8 cellular contexts compared by ENCODE assay signal in the genomic region with DNA sequence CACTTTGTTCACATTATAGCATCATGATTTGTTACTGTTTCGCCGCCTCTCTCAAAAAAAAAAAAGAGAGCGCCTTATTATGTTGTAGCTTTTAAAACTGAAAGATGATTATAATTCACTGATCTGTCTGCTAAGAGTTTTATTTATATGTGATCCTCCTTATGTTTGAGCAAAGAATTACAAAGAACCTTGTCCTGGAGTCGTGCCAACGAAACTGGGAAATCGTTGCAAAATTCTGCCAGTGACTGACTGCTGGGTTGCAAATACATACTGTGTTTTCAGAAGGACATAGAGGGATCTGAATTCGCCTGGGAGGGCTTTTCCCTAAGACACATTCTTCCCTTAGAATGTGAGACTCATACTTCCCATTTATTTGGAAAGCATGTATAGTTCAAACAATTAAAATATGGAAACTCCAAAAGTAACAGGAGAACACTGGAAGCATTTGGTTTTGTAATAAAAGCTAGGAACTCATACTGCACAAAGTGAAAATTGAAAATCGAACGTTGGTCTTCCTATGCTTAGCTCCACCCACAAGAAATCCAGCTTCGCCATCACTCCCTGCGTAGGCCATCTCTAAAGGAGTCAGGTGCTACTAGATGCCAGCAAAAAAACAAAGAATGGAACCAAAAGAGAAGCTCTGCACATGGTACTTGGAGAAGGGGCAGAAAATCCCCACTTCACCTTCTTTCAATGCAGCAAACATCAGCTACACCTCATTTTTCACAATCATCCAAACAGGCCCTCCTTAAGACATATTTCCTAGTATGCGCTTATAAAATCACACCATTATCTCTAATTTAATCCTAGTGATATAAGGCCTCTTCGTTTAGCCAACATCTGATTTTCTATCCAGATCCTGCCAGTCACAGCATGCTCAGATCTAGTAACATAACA. TPM values are rescaled to one million over a fixed set of nuclear protein-coding genes. Genes with fewer than 3 reads are reported as not detected.
DNase-seq lines count a peak whose midpoint lies in the region; ATAC-seq, FAIRE-seq and TF ChIP-seq lines count a peak whose summit lies in the region.
"Not testable (repeated sequence)": the region's sequence is repeated elsewhere in the genome, so short reads cannot be mapped to it uniquely, and the experiment has no call there.

No MANE protein-coding gene starts in this region.

- H3K79me2 ChIP-seq in endothelial cell of umbilical vein (ENCODE audit: control insufficient read depth, insufficient read depth, low read length) = peaks cover 18% of the 10 kb centered on the region

- POLR2A ChIA-PET in CD4-positive, alpha-beta T cell (lab: Charles Lee) = interaction anchor here (0.6 to 7.6 kb wide), 17 partner anchors 10 to 320 kb away, joined by 3 to 111 read pairs (median 6); no protein-coding TSS in a partner anchor
- POLR2A ChIA-PET in endothelial cell of umbilical vein (lab: Charles Lee) = interaction anchor here (0.7 kb wide), 1 partner anchor 305 kb away, joined by 5 read pairs; no protein-coding TSS in a partner anchor

- H2AFZ ChIP-seq in endothelial cell of umbilical vein (ENCODE audit: low read depth, low read length) = peak overlapping the region; percentile 42

- H3K4me3 ChIP-seq in LNCaP clone FGC (ENCODE audit: low read depth, low read length) (peak overlapping the region; percentile 55), kidney epithelial cell (ENCODE audit: low read depth, low read length) (peak overlapping the region; percentile 31)
- H3K4me3 ChIP-seq in endothelial cell of umbilical vein (replicated peaks in 1 of 3; ENCODE audit: insufficient read depth in 1 of 3, low read depth in 1 of 3, low read length in 3 of 3) = not testable (repeated sequence)

- dilution Hi-C loops in endothelial cell of umbilical vein (cut with MboI; ENCODE audit: extremely low pct_ligation_motif_present, low sequenced_read_pairs) = loop anchor here (25.0 kb wide), 1 partner anchor 341 kb away; no protein-coding TSS in a partner anchor

- H3K9me1 ChIP-seq in endothelial cell of umbilical vein (replicated peaks; ENCODE audit: control insufficient read depth, extremely low read depth, insufficient read depth, low read length) = not testable (repeated sequence)

- H3K27me3 ChIP-seq in CD4-positive, alpha-beta T cell (ENCODE audit: control insufficient read depth, insufficient read depth, low read length); endothelial cell of umbilical vein (ENCODE audit: control insufficient read depth in 2 of 2, insufficient read depth in 2 of 2, low read length in 2 of 2); kidney epithelial cell (ENCODE audit: control insufficient read depth, insufficient read depth, low read length): not testable (repeated sequence)

- peak overlapping the region; percentile 81 for H3K4me3 Mint-ChIP-seq in CD4-positive, alpha-beta T cell
- H3K4me3 Mint-ChIP-seq in T-helper 1 cell treated with Interleukin-12 subunit alpha and Interleukin-12 subunit beta and Interleukin-4 antibody, amounts not matched to agents 30 μg/mL and 1 μg/mL, for 36 hours = peak overlapping the region; percentile 72
- peak overlapping the region; percentile 78 for H3K4me3 Mint-ChIP-seq in activated naive CD8-positive, alpha-beta T cell treated with anti-CD3 and anti-CD28 coated beads, Interleukin-2, amount 50 U/mL, for 24 hours
- peak overlapping the region; percentile 76 for H3K4me3 Mint-ChIP-seq in neural crest cell

- peak overlapping the region; percentile 26 for H3K27ac ChIP-seq in CD4-positive, alpha-beta T cell (ENCODE audit: low read depth, low read length)
- not testable (repeated sequence) for H3K27ac ChIP-seq in endothelial cell of umbilical vein (ENCODE audit: insufficient read depth, low read depth, low read length)
- peak overlapping the region; percentile 32 for H3K27ac ChIP-seq in substantia nigra (ENCODE audit: low read depth, low read length, poor library complexity, severe bottlenecking)

- peak; percentile 35 for FAIRE-seq in endothelial cell of umbilical vein (lab: Jason Lieb, UNC)

- peaks cover 26% of the 10 kb centered on the region for H3K4me1 ChIP-seq in endothelial cell of umbilical vein (ENCODE audit: control insufficient read depth, extremely low read depth, insufficient read depth, low read length)

- peaks cover 71% of the 10 kb centered on the region for H3K4me1 Mint-ChIP-seq in CD4-positive, alpha-beta T cell (ENCODE audit: low read depth)
- peaks cover 49% of the 10 kb centered on the region for H3K4me1 Mint-ChIP-seq in T-helper 1 cell treated with Interleukin-12 subunit alpha and Interleukin-12 subunit beta and Interleukin-4 antibody, amounts not matched to agents 30 μg/mL and 1 μg/mL, for 36 hours (ENCODE audit: low read depth)
- H3K4me1 Mint-ChIP-seq in activated naive CD8-positive, alpha-beta T cell treated with anti-CD3 and anti-CD28 coated beads, Interleukin-2, amount 50 U/mL, for 24 hours = peaks cover 57% of the 10 kb centered on the region
- H3K4me1 Mint-ChIP-seq in neural crest cell = peaks cover 37% of the 10 kb centered on the region

- not testable (repeated sequence) for H3K9me3 ChIP-seq in CD4-positive, alpha-beta T cell (ENCODE audit: control insufficient read depth, low read length); endothelial cell of umbilical vein (replicated peaks; ENCODE audit: control insufficient read depth, insufficient read depth, low read length)

- TF ChIP-seq POLR2A in endothelial cell of umbilical vein (IDR thresholded peaks at IDR 0.05; ENCODE audit: low read depth, low read length) = not testable (repeated sequence)

- peak overlapping the region; percentile 95 for H3K27ac Mint-ChIP-seq in CD4-positive, alpha-beta T cell
- H3K27ac Mint-ChIP-seq in T-helper 1 cell treated with Interleukin-12 subunit alpha and Interleukin-12 subunit beta and Interleukin-4 antibody, amounts not matched to agents 30 μg/mL and 1 μg/mL, for 36 hours = peak overlapping the region; percentile 90
- peak overlapping the region; percentile 86 for H3K27ac Mint-ChIP-seq in activated naive CD8-positive, alpha-beta T cell treated with anti-CD3 and anti-CD28 coated beads, Interleukin-2, amount 50 U/mL, for 24 hours
- H3K27ac Mint-ChIP-seq in neural crest cell (ENCODE audit: unreplicated experiment) = peak overlapping the region; percentile 32

- intact Hi-C loops in CD4-positive, alpha-beta T cell (cut with DNase I, micrococcal nuclease) = loop anchor here in 1 of 2 experiments (5.0 kb wide), 2 partner anchors 151 to 276 kb away; no protein-coding TSS in a partner anchor
- intact Hi-C loops in endothelial cell of umbilical vein (cut with micrococcal nuclease) = loop anchor here (1.0 kb wide), 2 partner anchors 10 to 13 kb away; no protein-coding TSS in a partner anchor

- H4K20me1 ChIP-seq in endothelial cell of umbilical vein (replicated peaks; ENCODE audit: control insufficient read depth, extremely low read depth, insufficient read depth, low read length) = not testable (repeated sequence)

- BruUV-seq in endothelial cell of umbilical vein (replicated peaks; lab: Mats Ljungman, UMichigan) = not testable (repeated sequence)

- peak overlapping the region; percentile 21 for H3K4me2 ChIP-seq in endothelial cell of umbilical vein (ENCODE audit: insufficient read depth, low read length)

- not testable (repeated sequence) for ATAC-seq in CD4-positive, alpha-beta T cell (ENCODE audit: poor library complexity); activated naive CD8-positive, alpha-beta T cell treated with anti-CD3 and anti-CD28 coated beads, Interleukin-2, amount 50 U/mL, for 24 hours

- peak in 1 of 10 experiments; percentile 29 for DNase-seq in CD4-positive, alpha-beta T cell
- DNase-seq in LNCaP clone FGC (ENCODE audit: low read depth); activated naive CD8-positive, alpha-beta T cell treated with anti-CD3 and anti-CD28 coated beads, Interleukin-2, amount 50 U/mL, for 24 hours; kidney epithelial cell (ENCODE audit: low read depth); neural crest cell (ENCODE audit: low read depth, low spot score); substantia nigra (lab: John Stamatoyannopoulos, UW): not testable (repeated sequence)
- DNase-seq in endothelial cell of umbilical vein (ENCODE audit: low read depth, low spot score) = peak; percentile 36

- H3K9ac ChIP-seq in endothelial cell of umbilical vein (replicated peaks; ENCODE audit: extremely low read depth, insufficient read depth, low read length) = not testable (repeated sequence)

- CTCF ChIA-PET in CD4-positive, alpha-beta T cell (lab: Charles Lee) = interaction anchor here (0.7 to 1.4 kb wide), 3 partner anchors 14 to 46 kb away, joined by 3 to 4 read pairs (median 4); no protein-coding TSS in a partner anchor
- CTCF ChIA-PET in endothelial cell of umbilical vein (lab: Charles Lee) = interaction anchor here (0.9 kb wide), 1 partner anchor 319 kb away, joined by 4 read pairs; no protein-coding TSS in a partner anchor

- H3K27me3 Mint-ChIP-seq in CD4-positive, alpha-beta T cell; T-helper 1 cell treated with Interleukin-12 subunit alpha and Interleukin-12 subunit beta and Interleukin-4 antibody, amounts not matched to agents 30 μg/mL and 1 μg/mL, for 36 hours (ENCODE audit: low read depth); activated naive CD8-positive, alpha-beta T cell treated with anti-CD3 and anti-CD28 coated beads, Interleukin-2, amount 50 U/mL, for 24 hours; neural crest cell (ENCODE audit: low read depth): not testable (repeated sequence)

- not testable (repeated sequence) for H3K36me3 ChIP-seq in endothelial cell of umbilical vein (ENCODE audit: control insufficient read depth in 2 of 2, extremely low read depth in 1 of 2, insufficient read depth in 2 of 2, low read length in 2 of 2); kidney epithelial cell (ENCODE audit: control insufficient read depth, insufficient read depth, low read length)

- not testable (repeated sequence) for TF ChIP-seq CTCF in CD4-positive, alpha-beta T cell (IDR thresholded peaks at IDR 0.05); LNCaP clone FGC (IDR thresholded peaks at IDR 0.05; ENCODE audit: control insufficient read depth, extremely low read depth, insufficient read depth); endothelial cell of umbilical vein (IDR thresholded peaks at IDR 0.05; ENCODE audit: extremely low read depth in 1 of 2, insufficient read depth in 1 of 2, low read depth in 1 of 2, low read length in 2 of 2); kidney epithelial cell (IDR thresholded peaks at IDR 0.05; ENCODE audit: insufficient read depth, low read length, poor library complexity, severe bottlenecking); neural crest cell (conservative IDR thresholded peaks at IDR 0.05)

- H3K9me3 Mint-ChIP-seq in CD4-positive, alpha-beta T cell; T-helper 1 cell treated with Interleukin-12 subunit alpha and Interleukin-12 subunit beta and Interleukin-4 antibody, amounts not matched to agents 30 μg/mL and 1 μg/mL, for 36 hours; activated naive CD8-positive, alpha-beta T cell treated with anti-CD3 and anti-CD28 coated beads, Interleukin-2, amount 50 U/mL, for 24 hours; neural crest cell: not testable (repeated sequence)

- H3K36me3 Mint-ChIP-seq in CD4-positive, alpha-beta T cell (ENCODE audit: low read depth) = peaks cover 19% of the 10 kb centered on the region
- H3K36me3 Mint-ChIP-seq in T-helper 1 cell treated with Interleukin-12 subunit alpha and Interleukin-12 subunit beta and Interleukin-4 antibody, amounts not matched to agents 30 μg/mL and 1 μg/mL, for 36 hours (ENCODE audit: low read depth) = peaks cover 17% of the 10 kb centered on the region
- not testable (repeated sequence) for H3K36me3 Mint-ChIP-seq in activated naive CD8-positive, alpha-beta T cell treated with anti-CD3 and anti-CD28 coated beads, Interleukin-2, amount 50 U/mL, for 24 hours (ENCODE audit: low read depth); neural crest cell (ENCODE audit: low read depth)

RNA-seq across cellular contexts. Expression of gene ZNF217, which starts 2.8 kb away (rescaled TPM):
- 10 to 100 TPM; 83.5 to 87.4 TPM for total RNA-seq in CD4-positive, alpha-beta T cell
- 31.7 and 32.1 TPM in 2 replicates for total RNA-seq in endothelial cell of umbilical vein
- 3.7 and 5.8 TPM in 2 replicates for polyA plus RNA-seq in endothelial cell of umbilical vein
- polyA plus RNA-seq in endothelial cell of umbilical vein (2011; cell fraction: cytosol; rRNA removed) = 5.3 and 5.5 TPM in 2 replicates
- 11.8 and 13.8 TPM in 2 replicates for polyA plus RNA-seq in endothelial cell of umbilical vein (2011; cell fraction: nucleus; rRNA removed)
- 15.4 and 17.4 TPM in 2 replicates for polyA plus RNA-seq in endothelial cell of umbilical vein (2012)
- polyA minus RNA-seq in endothelial cell of umbilical vein = 24.0 and 24.4 TPM in 2 replicates
- 8.3 TPM for polyA minus RNA-seq in endothelial cell of umbilical vein (2011; cell fraction: cytosol; rRNA and poly(A)+ RNA removed)
- polyA minus RNA-seq in endothelial cell of umbilical vein (2011; cell fraction: nucleus; rRNA and poly(A)+ RNA removed) = 15.6 and 23.5 TPM in 2 replicates
- total RNA-seq in kidney epithelial cell = 40.0 and 40.8 TPM in 2 replicates
- 32.0 and 35.5 TPM in 2 replicates for total RNA-seq in neural crest cell

Comparison
In these comparisons a context has a peak if more than half of its experiments do, and no peak if none do; other contexts are left out.
1. H3K27ac Mint-ChIP-seq: peak in every context shown above with its lines; median percentile 95 in CD4-positive, alpha-beta T cell; 90 in T-helper 1 cell treated with Interleukin-12 subunit alpha and Interleukin-12 subunit beta and Interleukin-4 antibody, amounts not matched to agents 30 μg/mL and 1 μg/mL, for 36 hours; 86 in activated naive CD8-positive, alpha-beta T cell treated with anti-CD3 and anti-CD28 coated beads, Interleukin-2, amount 50 U/mL, for 24 hours; 32 in neural crest cell.